17 cellular contexts compared by ENCODE assay signal in the genomic region with DNA sequence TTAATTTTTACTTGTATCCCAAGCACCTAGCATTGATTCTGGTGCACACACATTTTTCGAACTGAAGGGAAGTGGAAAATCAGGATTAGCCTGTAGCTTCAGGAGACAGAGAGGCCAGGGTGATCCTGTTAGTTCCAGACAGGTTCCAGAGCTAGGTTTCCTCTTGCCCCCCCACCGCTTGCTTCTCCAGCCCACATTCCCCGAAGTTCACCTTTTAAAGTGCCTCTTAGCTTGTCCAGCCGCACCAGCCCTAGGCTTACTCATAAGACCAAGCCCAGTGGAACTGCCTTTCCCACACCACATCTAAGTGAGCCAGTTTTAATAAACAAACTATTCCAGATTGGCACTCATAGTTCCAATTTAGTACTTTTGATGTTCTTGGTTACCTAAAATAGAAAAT.
"Had no signal": no experiment of that assay in that cellular context is flagged by ENCODE, and none has a peak within 500 bp of the region (broad histone marks: within the 10 kb centered on the region; RNA-seq: fewer than 3 reads in every experiment).

No MANE protein-coding gene starts in this region.

- H3K4me3 ChIP-seq: lower lobe of right lung, right atrium auricular region, sigmoid colon, skin epidermis had no signal

- H3K9me3 ChIP-seq: lower lobe of right lung, neutrophil, right atrium auricular region, sigmoid colon had no signal

- DNase-seq: cerebellar nuclear complex; erythroblast; foreskin keratinocyte; kidney glomerular epithelial cell; lower lobe of right lung; midbrain; posterior cingulate gyrus; sigmoid colon; stimulated activated CD4-positive, alpha-beta T cell treated with anti-CD3 and anti-CD28 coated beads, Interleukin-12 subunit alpha, Interleukin-12 subunit beta, amount 100 ng/mL, for 4 hours; stimulated activated naive CD4-positive, alpha-beta T cell treated with Interleukin-2 at 50 U/mL for 16 hours; trophoblast cell had no signal

- H3K9me3 Mint-ChIP-seq: dendritic cell treated with granulocyte-macrophage colony-stimulating factor and Interleukin-4, amounts not matched to agents 40 ng/mL and 50 ng/mL, for 4 days had no signal

- H3K36me3 ChIP-seq: lower lobe of right lung, neutrophil, right atrium auricular region, sigmoid colon had no signal

- H3K4me1 Mint-ChIP-seq: memory B cell had no signal

- H3K27me3 ChIP-seq: foreskin keratinocyte, neutrophil, right atrium auricular region, sigmoid colon had no signal

- H3K36me3 Mint-ChIP-seq: memory B cell had no signal

- H3K27ac Mint-ChIP-seq: dendritic cell treated with granulocyte-macrophage colony-stimulating factor and Interleukin-4, amounts not matched to agents 40 ng/mL and 50 ng/mL, for 4 days; memory B cell; natural killer cell treated with Interleukin-12 subunit alpha and Interleukin-12 subunit beta and Interleukin-15 and Interleukin-18, amount 100 ng/mL, for 72 hours had no signal

- H3K27me3 Mint-ChIP-seq: dendritic cell treated with granulocyte-macrophage colony-stimulating factor and Interleukin-4, amounts not matched to agents 40 ng/mL and 50 ng/mL, for 4 days; memory B cell; natural killer cell treated with Interleukin-12 subunit alpha and Interleukin-12 subunit beta and Interleukin-15 and Interleukin-18, amount 100 ng/mL, for 72 hours had no signal

- H3K4me3 Mint-ChIP-seq: dendritic cell treated with granulocyte-macrophage colony-stimulating factor and Interleukin-4, amounts not matched to agents 40 ng/mL and 50 ng/mL, for 4 days; memory B cell; natural killer cell treated with Interleukin-12 subunit alpha and Interleukin-12 subunit beta and Interleukin-15 and Interleukin-18, amount 100 ng/mL, for 72 hours had no signal

- H3K27ac ChIP-seq: foreskin keratinocyte, lower lobe of right lung, neutrophil, right atrium auricular region, sigmoid colon, skin epidermis had no signal

- H3K4me1 ChIP-seq: foreskin keratinocyte, lower lobe of right lung, right atrium auricular region had no signal
